23 cellular contexts compared by ENCODE assay signal in the genomic region with DNA sequence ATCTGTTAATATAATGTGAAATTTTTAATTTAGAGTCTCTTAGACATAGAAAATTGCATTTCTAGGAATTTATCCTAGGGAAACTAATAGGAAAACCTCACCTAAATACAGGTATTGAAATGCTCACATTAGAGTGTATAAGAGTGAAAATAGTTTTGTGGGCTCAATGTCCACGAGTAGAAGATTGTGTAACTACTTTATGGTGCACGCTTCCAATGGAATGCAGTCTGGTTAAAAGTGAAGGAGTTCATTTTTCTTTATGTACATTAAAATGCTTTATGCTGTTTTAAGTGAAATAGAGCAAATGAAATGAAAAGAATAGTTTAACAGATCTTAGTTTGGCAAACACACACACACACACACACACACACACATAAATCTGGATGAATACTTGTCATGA.
"Had no signal": no experiment of that assay in that cellular context is flagged by ENCODE, and none has a peak within 500 bp of the region (broad histone marks: within the 10 kb centered on the region; RNA-seq: fewer than 3 reads in every experiment).

No MANE protein-coding gene starts in this region.

- H3K27ac ChIP-seq: ascending aorta, cardiac muscle cell, esophagus muscularis mucosa, gastrocnemius medialis, pancreas, right atrium auricular region, thoracic aorta had no signal

- H3K4me3 ChIP-seq: ascending aorta, cardiac muscle cell, esophagus muscularis mucosa, gastrocnemius medialis, pancreas, prostate gland, right atrium auricular region, thoracic aorta had no signal

- ATAC-seq: activated naive CD4-positive, alpha-beta T cell treated with anti-CD3 and anti-CD28 coated beads, Interleukin-2, amount 50 U/mL, for 72 hours; activated T-cell treated with anti-CD3 and anti-CD28 coated beads, Interleukin-2, amount 50 U/mL, for 72 hours; gastrocnemius medialis; naive thymus-derived CD4-positive, alpha-beta T cell; pancreas had no signal

- H3K4me1 ChIP-seq: ascending aorta, esophagus muscularis mucosa, gastrocnemius medialis, pancreas, prostate gland, right atrium auricular region had no signal

- H3K27me3 ChIP-seq: ascending aorta, cardiac muscle cell, esophagus muscularis mucosa, gastrocnemius medialis, pancreas, right atrium auricular region had no signal

- DNase-seq: activated CD4-positive, alpha-beta T cell treated with anti-CD3 and anti-CD28 coated beads for 4 hours; activated CD4-positive, alpha-beta T cell treated with anti-CD3 and anti-CD28 coated beads, Interleukin-2, amount 50 U/mL, for 4 hours; activated naive CD4-positive, alpha-beta T cell; activated T-cell treated with anti-CD3 and anti-CD28 coated beads for 4 hours; activated T-cell treated with anti-CD3 and anti-CD28 coated beads, Interleukin-2, amount 50 U/mL, for 72 hours; cortex of kidney; gastrocnemius medialis; glutamatergic neuron; kidney; midbrain; naive thymus-derived CD4-positive, alpha-beta T cell; nucleus accumbens; pancreas; stimulated activated CD4-positive, alpha-beta T cell treated with anti-CD3 and anti-CD28 coated beads, Interleukin-2, amount 100 ng/mL, for 48 hours; stimulated activated naive CD4-positive, alpha-beta T cell treated with Interleukin-2 at 50 U/mL for 16 hours; trophoblast cell had no signal

- H3K36me3 ChIP-seq: ascending aorta, cardiac muscle cell, esophagus muscularis mucosa, gastrocnemius medialis, pancreas, prostate gland, right atrium auricular region, thoracic aorta had no signal

- H3K9me3 ChIP-seq: ascending aorta, gastrocnemius medialis, pancreas, prostate gland, right atrium auricular region had no signal
